Comparison of ENCODE assay signal across 26 cellular contexts in the genomic region with DNA sequence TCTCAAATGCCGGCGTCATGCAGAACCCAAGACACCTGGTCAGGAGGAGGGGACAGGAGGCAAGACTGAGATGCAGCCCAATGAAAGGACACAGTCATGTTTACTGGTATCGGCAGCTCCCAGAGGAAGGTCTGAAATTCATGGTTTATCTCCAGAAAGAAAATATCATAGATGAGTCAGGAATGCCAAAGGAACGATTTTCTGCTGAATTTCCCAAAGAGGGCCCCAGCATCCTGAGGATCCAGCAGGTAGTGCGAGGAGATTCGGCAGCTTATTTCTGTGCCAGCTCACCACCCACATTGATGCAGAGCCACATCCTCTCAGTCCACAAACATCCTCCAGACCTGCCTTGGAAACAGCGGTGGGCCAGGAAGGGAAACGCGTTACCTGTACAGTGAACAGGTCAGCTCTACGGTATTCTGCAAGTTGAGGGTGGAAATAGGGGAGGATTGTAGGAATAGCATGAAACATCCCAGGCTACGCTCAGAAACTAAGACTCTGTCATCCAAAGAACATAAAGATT.
DNase-seq lines count a peak whose midpoint lies in the region; ATAC-seq and TF ChIP-seq lines count a peak whose summit lies in the region.
"Had no signal": no experiment of that assay in that cellular context is flagged by ENCODE, and none has a peak within 500 bp of the region (broad histone marks: within the 10 kb centered on the region; RNA-seq: fewer than 3 reads in every experiment).

No MANE protein-coding gene starts in this region.

- TF ChIP-seq CTCF in activated CD8-positive, alpha-beta T cell treated with anti-CD3 and anti-CD28 coated beads for 36 hours (IDR thresholded peaks at IDR 0.05): no peak

- peaks cover 13% of the 10 kb centered on the region for H3K4me1 ChIP-seq in CD4-positive, alpha-beta memory T cell (ENCODE audit: insufficient read depth, low read length)
- H3K4me1 ChIP-seq: heart left ventricle, psoas muscle had no signal

- no peaks in the 10 kb centered on the region for H3K36me3 ChIP-seq in CD4-positive, alpha-beta memory T cell (ENCODE audit: insufficient read depth, low read length)
- H3K36me3 ChIP-seq: heart left ventricle, upper lobe of left lung had no signal

- H3K4me3 ChIP-seq in CD4-positive, alpha-beta memory T cell (ENCODE audit: low read length in 2 of 2): no peak overlapping the region
- H3K4me3 ChIP-seq: body of pancreas, GM12878, heart left ventricle, psoas muscle, upper lobe of left lung had no signal

- no peaks in the 10 kb centered on the region for H3K9me3 ChIP-seq in CD4-positive, alpha-beta memory T cell (ENCODE audit: control insufficient read depth in 1 of 2, low read length in 2 of 2)
- H3K9me3 ChIP-seq: body of pancreas, heart left ventricle, psoas muscle, upper lobe of left lung had no signal

- peak overlapping the region; percentile 73 for H3K4me3 Mint-ChIP-seq in activated CD4-positive, alpha-beta T cell treated with anti-CD3 and anti-CD28 coated beads, Interleukin-2, amount 10 ng/mL, durations not matched to agents 24 days and 14 days
- peak overlapping the region; percentile 73 to 83 (median 78) for H3K4me3 Mint-ChIP-seq in CD4-positive, alpha-beta memory T cell
- H3K4me3 Mint-ChIP-seq in activated CD8-positive, alpha-beta T cell treated with anti-CD3 and anti-CD28 coated beads for 36 hours: peak overlapping the region; percentile 69

- ATAC-seq in activated CD8-positive, alpha-beta T cell treated with anti-CD3 and anti-CD28 coated beads for 36 hours: no peak
- no peak for ATAC-seq in GM21576 (IDR thresholded peaks at IDR 0.05; ENCODE audit: unreplicated experiment)
- ATAC-seq: body of pancreas, GM12878, heart left ventricle, left cardiac atrium, Panc1, psoas muscle had no signal

- no peaks in the 10 kb centered on the region for H3K36me3 Mint-ChIP-seq in activated CD4-positive, alpha-beta T cell treated with anti-CD3 and anti-CD28 coated beads, Interleukin-2, amount 10 ng/mL, durations not matched to agents 24 days and 14 days (ENCODE audit: low read depth)
- no peaks in the 10 kb centered on the region for H3K36me3 Mint-ChIP-seq in CD4-positive, alpha-beta memory T cell
- peaks cover 4% of the 10 kb centered on the region for H3K36me3 Mint-ChIP-seq in activated CD8-positive, alpha-beta T cell treated with anti-CD3 and anti-CD28 coated beads for 36 hours (ENCODE audit: low read depth)

- H3K4me1 Mint-ChIP-seq in activated CD4-positive, alpha-beta T cell treated with anti-CD3 and anti-CD28 coated beads, Interleukin-2, amount 10 ng/mL, durations not matched to agents 24 days and 14 days: peaks cover 6% of the 10 kb centered on the region
- peaks cover 3 to 15% (median 8%) of the 10 kb centered on the region in 4 donors for H3K4me1 Mint-ChIP-seq in CD4-positive, alpha-beta memory T cell
- H3K4me1 Mint-ChIP-seq in activated CD8-positive, alpha-beta T cell treated with anti-CD3 and anti-CD28 coated beads for 36 hours (ENCODE audit: low read depth): peaks cover 6% of the 10 kb centered on the region

- peak overlapping the region; percentile 41 for H3K27ac ChIP-seq in CD4-positive, alpha-beta memory T cell (ENCODE audit: low read depth, low read length)
- H3K27ac ChIP-seq: body of pancreas, heart left ventricle, KMS-11, psoas muscle, upper lobe of left lung had no signal

- POLR2A ChIA-PET in CD4-positive, alpha-beta memory T cell (lab: Charles Lee; ENCODE audit: partially characterized antibody): interaction anchor here (1.0 to 5.1 kb wide), 8 partner anchors 8 to 193 kb away, joined by 3 to 63 read pairs (median 6); no protein-coding TSS in a partner anchor
- POLR2A ChIA-PET in activated CD8-positive, alpha-beta T cell treated with anti-CD3 and anti-CD28 coated beads for 36 hours (lab: Charles Lee): interaction anchor here (0.8 to 1.1 kb wide), 4 partner anchors 173 to 195 kb away, joined by 3 to 4 read pairs (median 3); no protein-coding TSS in a partner anchor

- DNase-seq in activated CD4-positive, alpha-beta T cell treated with anti-CD3 and anti-CD28 coated beads, Interleukin-2, amount 10 ng/mL, durations not matched to agents 24 days and 14 days: no peak
- DNase-seq in activated CD4-positive, alpha-beta T cell treated with anti-CD3 and anti-CD28 coated beads for 1 hour: no peak
- DNase-seq in CD4-positive, alpha-beta memory T cell: no peak
- no peak for DNase-seq in activated CD8-positive, alpha-beta T cell treated with anti-CD3 and anti-CD28 coated beads for 36 hours
- DNase-seq in cerebellum (ENCODE audit: low spot score) (peak; percentile 35), germinal center (ENCODE audit: low spot score) (no peak), NCI-H187 treated with DMSO at 0.1 percent for 48 hours (lab: John Stamatoyannopoulos, UW) (no peak)
- DNase-seq: activated CD4-positive, CD25-positive, alpha-beta regulatory T cell treated with anti-CD3 and anti-CD28 coated beads, Interleukin-2, amount 50 U/mL, for 72 hours; activated CD8-positive, alpha-beta memory T cell treated with anti-CD3 and anti-CD28 coated beads, Interleukin-2, amount 50 U/mL, for 48 hours; body of pancreas; COR-L47; DMS79; heart left ventricle; left cardiac atrium; MV-4-11; NCI-H1694; NCI-H526; nucleus accumbens; psoas muscle; SHP77 treated with DMSO at 0.1 percent for 48 hours; stimulated activated CD4-positive, alpha-beta T cell treated with anti-CD3 and anti-CD28 coated beads, Interleukin-15, amount 100 ng/mL, for 24 hours; upper lobe of left lung had no signal

- peak overlapping the region; percentile 83 for H3K27ac Mint-ChIP-seq in activated CD4-positive, alpha-beta T cell treated with anti-CD3 and anti-CD28 coated beads, Interleukin-2, amount 10 ng/mL, durations not matched to agents 24 days and 14 days
- H3K27ac Mint-ChIP-seq in CD4-positive, alpha-beta memory T cell: peak overlapping the region; percentile 60 to 91 (median 89)
- peak overlapping the region; percentile 72 for H3K27ac Mint-ChIP-seq in activated CD8-positive, alpha-beta T cell treated with anti-CD3 and anti-CD28 coated beads for 36 hours

- H3K27me3 ChIP-seq in CD4-positive, alpha-beta memory T cell (ENCODE audit: insufficient read depth, low read length): no peaks in the 10 kb centered on the region
- H3K27me3 ChIP-seq: body of pancreas, upper lobe of left lung had no signal

- peaks cover 25% of the 10 kb centered on the region for H3K27me3 Mint-ChIP-seq in activated CD4-positive, alpha-beta T cell treated with anti-CD3 and anti-CD28 coated beads, Interleukin-2, amount 10 ng/mL, durations not matched to agents 24 days and 14 days
- H3K27me3 Mint-ChIP-seq in CD4-positive, alpha-beta memory T cell: peaks cover 0 to 3% of the 10 kb centered on the region in 2 donors
- no peaks in the 10 kb centered on the region for H3K27me3 Mint-ChIP-seq in activated CD8-positive, alpha-beta T cell treated with anti-CD3 and anti-CD28 coated beads for 36 hours

- H3K9me3 Mint-ChIP-seq in activated CD4-positive, alpha-beta T cell treated with anti-CD3 and anti-CD28 coated beads, Interleukin-2, amount 10 ng/mL, durations not matched to agents 24 days and 14 days: no peaks in the 10 kb centered on the region
- H3K9me3 Mint-ChIP-seq in CD4-positive, alpha-beta memory T cell: no peaks in the 10 kb centered on the region
- H3K9me3 Mint-ChIP-seq in activated CD8-positive, alpha-beta T cell treated with anti-CD3 and anti-CD28 coated beads for 36 hours: no peaks in the 10 kb centered on the region

- CTCF ChIA-PET in CD4-positive, alpha-beta memory T cell (lab: Charles Lee; ENCODE audit: partially characterized antibody): interaction anchor here (3.2 kb wide), 1 partner anchor 12 kb away, joined by 9 read pairs; no protein-coding TSS in a partner anchor
- CTCF ChIA-PET in activated CD8-positive, alpha-beta T cell treated with anti-CD3 and anti-CD28 coated beads for 36 hours (lab: Charles Lee): interaction anchor here (0.6 to 3.4 kb wide), 2 partner anchors 12 to 167 kb away, joined by 3 to 16 read pairs; no protein-coding TSS in a partner anchor

- intact Hi-C loops in activated CD4-positive, alpha-beta T cell treated with anti-CD3 and anti-CD28 coated beads, Interleukin-2, amount 10 ng/mL, durations not matched to agents 24 days and 14 days (cut with micrococcal nuclease): no loop called here
- intact Hi-C loops in CD4-positive, alpha-beta memory T cell (cut with micrococcal nuclease): loop anchor here (5.0 kb wide), 1 partner anchor 181 kb away; no protein-coding TSS in a partner anchor
- intact Hi-C loops in activated CD8-positive, alpha-beta T cell treated with anti-CD3 and anti-CD28 coated beads for 36 hours (cut with micrococcal nuclease): no loop called here
